Comparison of ENCODE assay signal across 17 cellular contexts in the genomic region with DNA sequence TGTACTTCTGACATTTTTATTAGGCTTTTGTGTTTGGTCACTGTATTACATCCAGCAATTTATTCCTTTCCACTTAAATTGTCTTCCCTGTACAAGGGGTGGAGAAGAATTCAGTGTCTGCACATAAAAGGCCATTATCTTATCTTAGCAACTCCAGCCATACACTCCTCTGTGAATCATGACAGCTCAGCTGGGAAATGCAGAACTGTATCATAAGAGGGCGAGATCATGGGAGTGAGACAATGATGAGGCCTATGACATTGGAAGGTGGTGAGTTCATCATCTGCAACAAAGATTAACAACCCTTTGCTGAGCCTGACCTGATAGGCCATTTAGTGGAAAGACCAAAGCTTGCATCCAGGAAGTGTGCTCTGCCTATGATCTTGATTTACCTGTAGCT. TPM values are rescaled to one million over a fixed set of nuclear protein-coding genes. Genes with fewer than 3 reads are reported as not detected.
DNase-seq lines count a peak whose midpoint lies in the region; ATAC-seq lines count a peak whose summit lies in the region.
"Had no signal": no experiment of that assay in that cellular context is flagged by ENCODE, and none has a peak within 500 bp of the region (broad histone marks: within the 10 kb centered on the region; RNA-seq: fewer than 3 reads in every experiment).

No MANE protein-coding gene starts in this region.

- no peaks in the 10 kb centered on the region for H3K27me3 Mint-ChIP-seq in CD8-positive, alpha-beta memory T cell
- H3K27me3 Mint-ChIP-seq: T-cell had no signal

- H3K27ac ChIP-seq in CD8-positive, alpha-beta memory T cell (ENCODE audit: low read depth, low read length): no peak overlapping the region
- H3K27ac ChIP-seq: sigmoid colon had no signal

- CTCF ChIA-PET in CD8-positive, alpha-beta memory T cell (lab: Charles Lee): no interaction called here

- no peaks in the 10 kb centered on the region for H3K4me1 ChIP-seq in CD8-positive, alpha-beta memory T cell (ENCODE audit: insufficient read depth, low read length)

- H3K36me3 Mint-ChIP-seq in CD8-positive, alpha-beta memory T cell: peaks cover 0 to under 1% (median 0%) of the 10 kb centered on the region in 3 donors
- H3K36me3 Mint-ChIP-seq: T-cell had no signal

- H3K27me3 ChIP-seq in CD8-positive, alpha-beta memory T cell (ENCODE audit: insufficient read depth, low read length, poor library complexity, severe bottlenecking): no peaks in the 10 kb centered on the region
- H3K27me3 ChIP-seq: sigmoid colon had no signal

- H3K36me3 ChIP-seq in CD8-positive, alpha-beta memory T cell (ENCODE audit: insufficient read depth, low read length): no peaks in the 10 kb centered on the region
- H3K36me3 ChIP-seq: sigmoid colon had no signal

- no peak overlapping the region for H3K4me3 ChIP-seq in CD8-positive, alpha-beta memory T cell (ENCODE audit: low read length)
- H3K4me3 ChIP-seq: sigmoid colon had no signal

- H3K9me3 Mint-ChIP-seq in CD8-positive, alpha-beta memory T cell: peaks cover 0 to 11% (median 2%) of the 10 kb centered on the region in 5 donors

- no peak for ATAC-seq in HG03432 (IDR thresholded peaks at IDR 0.05; ENCODE audit: unreplicated experiment)
- ATAC-seq: T-cell had no signal

- no peak overlapping the region for H3K4me3 Mint-ChIP-seq in CD8-positive, alpha-beta memory T cell
- H3K4me3 Mint-ChIP-seq: T-cell had no signal

- POLR2A ChIA-PET in CD8-positive, alpha-beta memory T cell (lab: Charles Lee): no interaction called here

- no peaks in the 10 kb centered on the region for H3K4me1 Mint-ChIP-seq in CD8-positive, alpha-beta memory T cell
- H3K4me1 Mint-ChIP-seq: T-cell had no signal

- no peak overlapping the region for H3K27ac Mint-ChIP-seq in CD8-positive, alpha-beta memory T cell
- H3K27ac Mint-ChIP-seq: T-cell had no signal

- no peaks in the 10 kb centered on the region for H3K9me3 ChIP-seq in CD8-positive, alpha-beta memory T cell (ENCODE audit: low read length)
- H3K9me3 ChIP-seq: sigmoid colon had no signal

- DNase-seq in AG20443 (ENCODE audit: low spot score): peak; percentile 13
- DNase-seq in HK-2 (ENCODE audit: unreplicated experiment): peak; percentile 34
- DNase-seq in amniotic epithelial cell (ENCODE audit: low read depth): peak; percentile 91
- DNase-seq in iris pigment epithelial cell (ENCODE audit: low read depth): peak; percentile 77
- DNase-seq in NCI-H774 (lab: John Stamatoyannopoulos, UW): no peak
- no peak for DNase-seq in CD8-positive, alpha-beta memory T cell
- no peak for DNase-seq in pons (ENCODE audit: low spot score)
- DNase-seq: activated CD8-positive, alpha-beta memory T cell treated with anti-CD3 and anti-CD28 coated beads for 24 hours; COR-L47; KBM-7; midbrain; NCI-H1092 treated with DMSO at 0.1 percent for 48 hours; sigmoid colon; stimulated activated CD4-positive, alpha-beta T cell treated with anti-CD3 and anti-CD28 coated beads, Interleukin-2, amount 100 ng/mL, for 48 hours; substantia nigra; T-cell had no signal

RNA-seq across cellular contexts. Expression of gene SLIT2, which starts 33.3 kb away (rescaled TPM):
- not detected for total RNA-seq in CD8-positive, alpha-beta memory T cell
- not detected for polyA plus RNA-seq in CD8-positive, alpha-beta memory T cell

Comparison
In these comparisons a context has a peak if more than half of its experiments do, and no peak if none do; other contexts are left out.
1. DNase-seq: peak in AG20443 (single experiment), HK-2 (single experiment), amniotic epithelial cell (single experiment) and iris pigment epithelial cell (single experiment); none in NCI-H774 (single experiment), CD8-positive, alpha-beta memory T cell (0 of 5) and pons (single experiment).